ENCODE assay signal across 1 cellular context in genomic region chr9:38066167-38066906, GRCh38.
TF ChIP-seq lines count a peak whose summit lies in the region.

No MANE protein-coding gene starts in this region.

TF ChIP-seq in A549, 52 proteins besides CTCF, POLR2A, EP300 and RAD21 (continued from another document):
- TF ChIP-seq, protein P1, sequence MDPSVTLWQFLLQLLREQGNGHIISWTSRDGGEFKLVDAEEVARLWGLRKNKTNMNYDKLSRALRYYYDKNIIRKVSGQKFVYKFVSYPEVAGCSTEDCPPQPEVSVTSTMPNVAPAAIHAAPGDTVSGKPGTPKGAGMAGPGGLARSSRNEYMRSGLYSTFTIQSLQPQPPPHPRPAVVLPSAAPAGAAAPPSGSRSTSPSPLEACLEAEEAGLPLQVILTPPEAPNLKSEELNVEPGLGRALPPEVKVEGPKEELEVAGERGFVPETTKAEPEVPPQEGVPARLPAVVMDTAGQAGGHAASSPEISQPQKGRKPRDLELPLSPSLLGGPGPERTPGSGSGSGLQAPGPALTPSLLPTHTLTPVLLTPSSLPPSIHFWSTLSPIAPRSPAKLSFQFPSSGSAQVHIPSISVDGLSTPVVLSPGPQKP (IDR thresholded peaks at IDR 0.05; ENCODE audit: low read depth, low read length) = no peak
- TF ChIP-seq CBX2 (IDR thresholded peaks at IDR 0.05; ENCODE audit: borderline replicate concordance, low read depth) (no peak), MAZ (IDR thresholded peaks at IDR 0.05; ENCODE audit: borderline replicate concordance, low read depth, low read length) (no peak), HMGXB4 (CRISPR knock-in tag; IDR thresholded peaks at IDR 0.05; ENCODE audit: borderline replicate concordance) (no peak), NR3C1 (IDR thresholded peaks at IDR 0.05) (no peak), HOXA7 (CRISPR knock-in tag; IDR thresholded peaks at IDR 0.05) (no peak), ZSCAN20 (CRISPR knock-in tag; IDR thresholded peaks at IDR 0.05) (no peak), HDAC2 (IDR thresholded peaks at IDR 0.05) (no peak), FOSB (CRISPR knock-in tag; IDR thresholded peaks at IDR 0.05) (no peak), KDM5A (IDR thresholded peaks at IDR 0.05) (no peak), CHD2 (IDR thresholded peaks at IDR 0.05; ENCODE audit: low read length, partially characterized antibody) (no peak), CBX8 (IDR thresholded peaks at IDR 0.05) (no peak)
- TF ChIP-seq, protein P2, sequence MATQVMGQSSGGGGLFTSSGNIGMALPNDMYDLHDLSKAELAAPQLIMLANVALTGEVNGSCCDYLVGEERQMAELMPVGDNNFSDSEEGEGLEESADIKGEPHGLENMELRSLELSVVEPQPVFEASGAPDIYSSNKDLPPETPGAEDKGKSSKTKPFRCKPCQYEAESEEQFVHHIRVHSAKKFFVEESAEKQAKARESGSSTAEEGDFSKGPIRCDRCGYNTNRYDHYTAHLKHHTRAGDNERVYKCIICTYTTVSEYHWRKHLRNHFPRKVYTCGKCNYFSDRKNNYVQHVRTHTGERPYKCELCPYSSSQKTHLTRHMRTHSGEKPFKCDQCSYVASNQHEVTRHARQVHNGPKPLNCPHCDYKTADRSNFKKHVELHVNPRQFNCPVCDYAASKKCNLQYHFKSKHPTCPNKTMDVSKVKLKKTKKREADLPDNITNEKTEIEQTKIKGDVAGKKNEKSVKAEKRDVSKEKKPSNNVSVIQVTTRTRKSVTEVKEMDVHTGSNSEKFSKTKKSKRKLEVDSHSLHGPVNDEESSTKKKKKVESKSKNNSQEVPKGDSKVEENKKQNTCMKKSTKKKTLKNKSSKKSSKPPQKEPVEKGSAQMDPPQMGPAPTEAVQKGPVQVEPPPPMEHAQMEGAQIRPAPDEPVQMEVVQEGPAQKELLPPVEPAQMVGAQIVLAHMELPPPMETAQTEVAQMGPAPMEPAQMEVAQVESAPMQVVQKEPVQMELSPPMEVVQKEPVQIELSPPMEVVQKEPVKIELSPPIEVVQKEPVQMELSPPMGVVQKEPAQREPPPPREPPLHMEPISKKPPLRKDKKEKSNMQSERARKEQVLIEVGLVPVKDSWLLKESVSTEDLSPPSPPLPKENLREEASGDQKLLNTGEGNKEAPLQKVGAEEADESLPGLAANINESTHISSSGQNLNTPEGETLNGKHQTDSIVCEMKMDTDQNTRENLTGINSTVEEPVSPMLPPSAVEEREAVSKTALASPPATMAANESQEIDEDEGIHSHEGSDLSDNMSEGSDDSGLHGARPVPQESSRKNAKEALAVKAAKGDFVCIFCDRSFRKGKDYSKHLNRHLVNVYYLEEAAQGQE (IDR thresholded peaks at IDR 0.05) = no peak
